ENCODE assay signal across 23 cellular contexts in the genomic region with DNA sequence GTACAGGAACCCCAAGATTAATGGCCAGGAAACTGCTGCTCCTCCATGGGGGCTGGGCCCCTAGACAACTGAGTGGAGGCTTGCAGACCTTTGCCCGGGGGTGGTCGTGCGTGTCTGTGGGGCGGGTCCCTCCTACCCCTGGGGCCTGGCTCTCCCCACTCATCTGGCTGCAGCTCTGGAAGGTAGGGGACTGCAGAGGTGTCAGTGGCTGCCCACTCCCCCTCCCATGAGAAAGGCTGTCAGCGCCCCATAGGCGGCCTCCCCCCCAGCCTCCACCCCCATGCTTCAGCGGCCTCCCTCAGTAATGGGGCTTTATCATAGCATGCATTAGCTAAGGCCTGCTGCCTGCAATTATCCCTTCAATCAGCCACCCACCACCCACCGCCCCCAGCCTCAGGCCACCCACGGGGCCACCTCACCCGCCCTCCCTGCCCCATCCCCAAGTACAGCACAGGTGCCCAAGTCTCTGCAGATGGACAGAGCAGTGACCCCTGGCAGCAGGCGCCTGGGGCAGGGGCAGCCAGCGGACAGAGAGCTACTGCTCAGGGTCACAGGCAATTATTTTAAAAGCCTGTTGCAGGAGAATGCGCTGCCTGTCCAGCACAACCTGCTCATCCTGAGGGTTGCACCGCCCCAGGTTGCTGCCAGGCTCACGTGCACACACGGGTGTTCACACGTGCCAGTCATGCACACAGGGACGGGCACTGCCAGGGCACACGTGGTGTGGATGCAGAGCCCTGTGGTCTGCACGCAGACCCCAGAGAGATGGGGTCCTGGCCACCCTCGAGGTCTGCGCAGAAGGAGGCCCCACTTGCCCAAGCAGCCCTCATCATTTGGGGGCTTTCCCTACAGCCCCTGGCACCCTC. TPM values are rescaled to one million over a fixed set of nuclear protein-coding genes. Genes with fewer than 3 reads are reported as not detected.
DNase-seq lines count a peak whose midpoint lies in the region; ATAC-seq, FAIRE-seq and TF ChIP-seq lines count a peak whose summit lies in the region.
"Had no signal": no experiment of that assay in that cellular context is flagged by ENCODE, and none has a peak within 500 bp of the region (broad histone marks: within the 10 kb centered on the region; RNA-seq: fewer than 3 reads in every experiment).

No MANE protein-coding gene starts in this region.

- H3K36me3 ChIP-seq in HEK293 (ENCODE audit: control insufficient read depth in 2 of 2, insufficient read depth in 1 of 2, low read length in 2 of 2) (no peaks in the 10 kb centered on the region), H1 (ENCODE audit: control insufficient read depth in 2 of 4, insufficient read depth in 4 of 4, low read length in 3 of 4) (no peaks in the 10 kb centered on the region), neural progenitor cell (no peaks in the 10 kb centered on the region), hepatocyte (replicated peaks; ENCODE audit: insufficient read depth, low read depth) (no peaks in the 10 kb centered on the region)

- H3F3A ChIP-seq in neural progenitor cell (ENCODE audit: low read depth), result peaks cover under 1% of the 10 kb centered on the region

- H3K56ac ChIP-seq in H1 (replicated peaks; ENCODE audit: insufficient read length, low read depth, low read length), result no peak overlapping the region

- no peak for TF ChIP-seq RAD21 in H1 (IDR thresholded peaks at IDR 0.05 in 1 of 2, conservative IDR thresholded peaks at IDR 0.05 in 1 of 2; ENCODE audit: low read depth in 2 of 2, low read length in 2 of 2)

- no peaks in the 10 kb centered on the region for H3K79me1 ChIP-seq in H1 (ENCODE audit: low read depth, low read length)

- H3K23ac ChIP-seq in H1 (ENCODE audit: insufficient read length), result no peak overlapping the region

- no peak overlapping the region for H3K4ac ChIP-seq in H1 (replicated peaks; ENCODE audit: insufficient read length, low read depth, low read length)

- peaks cover 3% of the 10 kb centered on the region for H3K9me3 Mint-ChIP-seq in neural progenitor cell
- H3K9me3 Mint-ChIP-seq: CD4-positive, alpha-beta T cell; HFFc6 had no signal

- CTCF ChIA-PET in HEK293 (lab: Yijun Ruan, JAX) (no interaction called here), H1 (lab: Charles Lee; ENCODE audit: partially characterized antibody) (interaction anchor here (1.3 to 3.0 kb wide), 5 partner anchors 12 to 596 kb away, joined by 3 to 10 read pairs (median 4); no protein-coding TSS in a partner anchor)

- no peak for TF ChIP-seq EP300 in H1 (IDR thresholded peaks at IDR 0.05; ENCODE audit: borderline replicate concordance in 1 of 2, low read depth in 2 of 2, low read length in 2 of 2)

- H3K79me2 ChIP-seq in H1 (ENCODE audit: control insufficient read depth in 1 of 2, insufficient read depth in 2 of 2, low read length in 2 of 2) (no peaks in the 10 kb centered on the region), neural progenitor cell (ENCODE audit: low read depth) (no peaks in the 10 kb centered on the region), hepatocyte (no peaks in the 10 kb centered on the region)

- TF ChIP-seq CTCF in HEK293 (tag by site-specific recombination; IDR thresholded peaks at IDR 0.05) (no peak), H1 (IDR thresholded peaks at IDR 0.05; ENCODE audit: control extremely low read depth in 1 of 3, insufficient read depth in 1 of 3, low read depth in 1 of 3, low read length in 3 of 3) (no peak), neural progenitor cell (IDR thresholded peaks at IDR 0.05) (no peak), hepatocyte (IDR thresholded peaks at IDR 0.05; ENCODE audit: poor library complexity) (no peak)

- H2BK120ac ChIP-seq in H1 (replicated peaks; ENCODE audit: low read depth, low read length), result no peak overlapping the region

- H4K91ac ChIP-seq in H1 (replicated peaks; ENCODE audit: insufficient read length, low read length), result no peak overlapping the region

- FAIRE-seq in H1 (lab: Jason Lieb, UNC), result no peak
- FAIRE-seq: A549, H54, HTR-8/SVneo had no signal

- no peak overlapping the region for H2AFZ ChIP-seq in H1 (ENCODE audit: low read length)
- no peak overlapping the region for H2AFZ ChIP-seq in neural progenitor cell (replicated peaks)
- H2AFZ ChIP-seq in hepatocyte, result no peak overlapping the region
- H2AFZ ChIP-seq: GM23248 had no signal

- H3K4me1 ChIP-seq in HEK293 (ENCODE audit: control insufficient read depth, insufficient read depth, low read length) (no peaks in the 10 kb centered on the region), H1 (replicated peaks in 1 of 4; ENCODE audit: control insufficient read depth in 3 of 4, insufficient read depth in 4 of 4, low read length in 3 of 4) (peaks cover 0 to 26% (median 3%) of the 10 kb centered on the region in 4 experiments; a peak in 5 of 7 replicates), neural progenitor cell (peaks cover 22% of the 10 kb centered on the region), hepatocyte (ENCODE audit: insufficient read depth) (peaks cover 8% of the 10 kb centered on the region)
- H3K4me1 ChIP-seq: Caco-2 had no signal

- H3K9me2 ChIP-seq in hepatocyte (replicated peaks; ENCODE audit: insufficient read depth), result no peaks in the 10 kb centered on the region

- no peak overlapping the region for H4K5ac ChIP-seq in H1 (ENCODE audit: insufficient read length, low read depth, low read length)

- no peak for TF ChIP-seq POLR2A in H1 (IDR thresholded peaks at IDR 0.05; ENCODE audit: control extremely low read depth in 1 of 2, low read depth in 2 of 2, low read length in 2 of 2)

- H3K4me3 ChIP-seq in HEK293 (ENCODE audit: low read depth, low read length) (no peak overlapping the region), H1 (ENCODE audit: extremely low read depth in 1 of 4, insufficient read depth in 2 of 4, low read depth in 3 of 4, low read length in 4 of 4) (no peak overlapping the region), neural progenitor cell (no peak overlapping the region), hepatocyte (no peak overlapping the region)
- H3K4me3 ChIP-seq: A549, GM23248 had no signal

- no peak overlapping the region for H2BK15ac ChIP-seq in H1 (ENCODE audit: low read length)

- no peaks in the 10 kb centered on the region; the same call in 1 of the 2 replicates for H3K23me2 ChIP-seq in H1 (ENCODE audit: low read depth, low read length)

- H3K9me3 ChIP-seq in HEK293 (ENCODE audit: control insufficient read depth, insufficient read depth, low read depth, low read length) (no peaks in the 10 kb centered on the region), H1 (ENCODE audit: insufficient read depth in 2 of 2, low read depth in 1 of 2, low read length in 1 of 2) (no peaks in the 10 kb centered on the region), neural progenitor cell (ENCODE audit: low read depth) (no peaks in the 10 kb centered on the region), hepatocyte (ENCODE audit: low read depth) (no peaks in the 10 kb centered on the region)
- H3K9me3 ChIP-seq: A549, Caco-2 had no signal

- H3K27me3 ChIP-seq in H1 (replicated peaks in 1 of 4; ENCODE audit: control insufficient read depth in 3 of 4, extremely low read depth in 1 of 4, insufficient read depth in 3 of 4, low read length in 3 of 4) (peaks cover 0 to 8% (median 2%) of the 10 kb centered on the region in 4 experiments; a peak in 4 of 7 replicates), neural progenitor cell (peaks cover 19% of the 10 kb centered on the region), hepatocyte (peaks cover 11% of the 10 kb centered on the region)

- H3K27ac ChIP-seq in HEK293 (ENCODE audit: extremely low read depth, low read depth, low read length) (no peak overlapping the region), H1 (ENCODE audit: low read depth, low read length) (no peak overlapping the region), neural progenitor cell (no peak overlapping the region), hepatocyte (no peak overlapping the region)
- H3K27ac ChIP-seq: 22Rv1, A549, C4-2B, GM23248 had no signal

- H2BK12ac ChIP-seq in H1 (ENCODE audit: low read depth, low read length), result no peak overlapping the region; the same call in 1 of the 2 replicates

- H4K20me1 ChIP-seq in H1 (replicated peaks in 1 of 2; ENCODE audit: control insufficient read depth in 1 of 2, insufficient read depth in 2 of 2, low read length in 2 of 2) (no peaks in the 10 kb centered on the region), neural progenitor cell (ENCODE audit: low read depth) (peaks cover 4% of the 10 kb centered on the region), hepatocyte (ENCODE audit: insufficient read depth, poor library complexity, severe bottlenecking) (no peaks in the 10 kb centered on the region)

- H4K8ac ChIP-seq in H1 (ENCODE audit: extremely low read depth, insufficient read depth, low read length), result no peak overlapping the region

- ATAC-seq in GM19463 (IDR thresholded peaks at IDR 0.05; ENCODE audit: unreplicated experiment), result no peak
- ATAC-seq: A549 had no signal

- H3K18ac ChIP-seq in H1 (ENCODE audit: extremely low read depth, low read length), result no peak overlapping the region

- H3K27ac Mint-ChIP-seq in neural progenitor cell, result no peak overlapping the region
- H3K27ac Mint-ChIP-seq: CD4-positive, alpha-beta T cell; HFFc6 had no signal

- peaks cover 20% of the 10 kb centered on the region for H3K27me3 Mint-ChIP-seq in neural progenitor cell (ENCODE audit: insufficient read depth, low read depth)

- WGBS in H1 (ENCODE audit: extremely low coverage in 1 of 2, insufficient coverage in 1 of 2, insufficient read length in 1 of 2, insufficient replicate concordance in 2 of 2, low coverage in 1 of 2, low lambda C conversion rate in 2 of 2, missing lambda C conversion rate in 1 of 2), 2 experiments, result 85% methylated on average over 14 of the region's 22 CpGs; no CpG with 5 or more reads in 1 of the 2 experiments
- WGBS in hepatocyte (ENCODE audit: low lambda C conversion rate, missing lambda C conversion rate), result 76% methylated on average over 15 of the region's 22 CpGs

- H3K4me3 Mint-ChIP-seq in neural progenitor cell, result peak overlapping the region; percentile 53
- H3K4me3 Mint-ChIP-seq: CD4-positive, alpha-beta T cell; HFFc6; IgD-negative memory B cell had no signal

- no peaks in the 10 kb centered on the region for H3K36me3 Mint-ChIP-seq in neural progenitor cell
- H3K36me3 Mint-ChIP-seq: IgD-negative memory B cell had no signal

- H2BK20ac ChIP-seq in H1 (ENCODE audit: low read length), result no peak overlapping the region

- no peak overlapping the region for H3K14ac ChIP-seq in H1 (ENCODE audit: insufficient read length)

- peak in 2 of 3 experiments; percentile 57 to 69 for DNase-seq in NCI-H1417 (lab: John Stamatoyannopoulos, UW)
- no peak for DNase-seq in NCI-H1417 treated with DMSO at 0.1 percent for 48 hours (lab: John Stamatoyannopoulos, UW)
- no peak for DNase-seq in H1 (ENCODE audit: low read depth in 1 of 2, low spot score in 2 of 2)
- DNase-seq in neural progenitor cell (ENCODE audit: low spot score), result no peak
- DNase-seq in hepatocyte (ENCODE audit: low spot score), result no peak
- DNase-seq: AML-193; Caco-2; CD4-positive, alpha-beta T cell; DMS153; DMS79 treated with DMSO at 0.1 percent for 48 hours; GF-D8; GM23248; HCEC 1CT; HFFc6 had no signal

- H2BK5ac ChIP-seq in H1 (ENCODE audit: low read depth, low read length), result no peak overlapping the region

- POLR2A ChIA-PET in HEK293 (lab: Yijun Ruan, JAX), result interaction anchor here (0.6 to 0.7 kb wide), 3 partner anchors 127 to 1826 kb away, joined by 3 to 5 read pairs (median 3); no protein-coding TSS in a partner anchor
- POLR2A ChIA-PET in H1 (lab: Charles Lee; ENCODE audit: partially characterized antibody), result interaction anchor here (1.1 kb wide), 1 partner anchor 35 kb away, joined by 3 read pairs; no protein-coding TSS in a partner anchor

- peaks cover 22% of the 10 kb centered on the region for H3K4me1 Mint-ChIP-seq in neural progenitor cell
- H3K4me1 Mint-ChIP-seq: IgD-negative memory B cell had no signal

- H2AK5ac ChIP-seq in H1 (ENCODE audit: low read depth, low read length), result 0 out of 2 replicates have a peak overlapping the region, but pooled peaks have one; percentile 30

- H3K4me2 ChIP-seq in H1 (ENCODE audit: insufficient read depth in 1 of 2, low read depth in 2 of 2, low read length in 2 of 2), result no peak overlapping the region
- H3K4me2 ChIP-seq in neural progenitor cell, result no peak overlapping the region
- no peak overlapping the region for H3K4me2 ChIP-seq in hepatocyte
- H3K4me2 ChIP-seq: A549 had no signal

- H3K9ac ChIP-seq in H1 (replicated peaks in 1 of 4; ENCODE audit: extremely low read depth in 1 of 4, low read depth in 3 of 4, low read length in 3 of 4), result no peak overlapping the region
- no peak overlapping the region for H3K9ac ChIP-seq in neural progenitor cell
- H3K9ac ChIP-seq: GM23248 had no signal

RNA-seq across cellular contexts. Expression of a gene that starts 9.1 kb away (rescaled TPM):
- 6.5 and 7.7 TPM in 2 replicates for total RNA-seq in H1 (2021; fragmentation: NEBNext Ultra II Directional; extraction: Animal tissue kit (Norgen Biotek cat#: 25700))
- polyA plus RNA-seq in H1 (2011; rRNA removed), result 20.2 and 27.9 TPM in 2 replicates
- 18.1 TPM for polyA plus RNA-seq in H1 (2011; cell fraction: cytosol; rRNA removed)
- 86.7 TPM for polyA plus RNA-seq in H1 (2011; cell fraction: nucleus; rRNA removed)
- polyA plus RNA-seq in H1 (2012, experiment 1 of 2), result 5.2 to 12.4 TPM (median 10.2 TPM) in 4 replicates
- 9.9 TPM for polyA plus RNA-seq in H1 (2012, experiment 2 of 2)
- polyA plus RNA-seq in H1 (2013, experiment 1 of 2), result 8.7 TPM
- 7.6 TPM for polyA plus RNA-seq in H1 (2013, experiment 2 of 2)
- polyA minus RNA-seq in H1 (2011; rRNA and poly(A)+ RNA removed), result 7.0 and 9.2 TPM in 2 replicates
- polyA minus RNA-seq in H1 (2011; cell fraction: cytosol; rRNA and poly(A)+ RNA removed), result 7.3 TPM
- polyA minus RNA-seq in H1 (2011; cell fraction: nucleus; rRNA and poly(A)+ RNA removed), result 11.7 TPM
- total RNA-seq in neural progenitor cell (ENCODE audit: low replicate concordance), result 0.84 and 3.8 TPM in 2 replicates
- 1.0 and 1.1 TPM in 2 replicates for total RNA-seq in hepatocyte
- polyA plus RNA-seq in hepatocyte, result 1.2 and 1.4 TPM in 2 replicates
- total RNA-seq: CD4-positive, alpha-beta T cell; HFFc6 had no signal
- polyA plus RNA-seq: BJ, GM23248, IgD-negative memory B cell had no signal

RNA-seq across cellular contexts. Expression of a gene that starts 23.4 kb away (rescaled TPM):
- not detected in 2 replicates for total RNA-seq in H1 (2021; fragmentation: NEBNext Ultra II Directional; extraction: Animal tissue kit (Norgen Biotek cat#: 25700))
- polyA plus RNA-seq in H1 (2011; rRNA removed) (0.03 and 0.11 TPM in 2 replicates), hepatocyte (not detected in 2 replicates)
- polyA plus RNA-seq in H1 (2011; cell fraction: cytosol; rRNA removed), result 0.09 TPM
- polyA plus RNA-seq in H1 (2011; cell fraction: nucleus; rRNA removed), result 0.14 TPM
- 0.17 TPM in 1 of 4 replicates, not detected in the others for polyA plus RNA-seq in H1 (2012, experiment 1 of 2)
- polyA plus RNA-seq in H1 (2012, experiment 2 of 2), result not detected
- not detected for polyA plus RNA-seq in H1 (2013, experiment 1 of 2)
- not detected for polyA plus RNA-seq in H1 (2013, experiment 2 of 2)
- polyA minus RNA-seq in H1 (2011; rRNA and poly(A)+ RNA removed), result not detected in 2 replicates
- not detected for polyA minus RNA-seq in H1 (2011; cell fraction: cytosol; rRNA and poly(A)+ RNA removed)
- polyA minus RNA-seq in H1 (2011; cell fraction: nucleus; rRNA and poly(A)+ RNA removed), result not detected
- total RNA-seq in neural progenitor cell (ENCODE audit: low replicate concordance) (not detected in 2 replicates), hepatocyte (not detected in 2 replicates)
- total RNA-seq: Caco-2; CD4-positive, alpha-beta T cell; GM23248; HFFc6 had no signal
- polyA plus RNA-seq: A549, BJ, GM23248, IgD-negative memory B cell had no signal

RNA-seq across cellular contexts. Expression of a gene that starts 29.2 kb away (rescaled TPM):
- total RNA-seq in H1 (2021; fragmentation: NEBNext Ultra II Directional; extraction: Animal tissue kit (Norgen Biotek cat#: 25700)), result not detected in 2 replicates
- polyA plus RNA-seq in H1 (2011; rRNA removed) (0.11 and 0.24 TPM in 2 replicates), hepatocyte (not detected in 2 replicates)
- polyA plus RNA-seq in H1 (2011; cell fraction: cytosol; rRNA removed), result 0.21 TPM
- 0.40 TPM for polyA plus RNA-seq in H1 (2011; cell fraction: nucleus; rRNA removed)
- polyA plus RNA-seq in H1 (2012, experiment 1 of 2), result 0.09 to 0.27 TPM (median 0.13 TPM) in 3 of 4 replicates, not detected in the other
- 0.35 TPM for polyA plus RNA-seq in H1 (2012, experiment 2 of 2)
- 0.12 TPM for polyA plus RNA-seq in H1 (2013, experiment 1 of 2)
- 0.11 TPM for polyA plus RNA-seq in H1 (2013, experiment 2 of 2)
- 0.06 TPM in 1 of 2 replicates, not detected in the other for polyA minus RNA-seq in H1 (2011; rRNA and poly(A)+ RNA removed)
- not detected for polyA minus RNA-seq in H1 (2011; cell fraction: cytosol; rRNA and poly(A)+ RNA removed)
- polyA minus RNA-seq in H1 (2011; cell fraction: nucleus; rRNA and poly(A)+ RNA removed), result not detected
- total RNA-seq in neural progenitor cell (ENCODE audit: low replicate concordance) (0.19 TPM in 1 of 2 replicates, not detected in the other), hepatocyte (not detected in 2 replicates)
- total RNA-seq: Caco-2; CD4-positive, alpha-beta T cell; GM23248; HFFc6 had no signal
- polyA plus RNA-seq: A549, BJ, GM23248, IgD-negative memory B cell had no signal

RNA-seq across cellular contexts. Expression of a gene that starts 40.8 kb away (rescaled TPM):
- not detected in 2 replicates for total RNA-seq in H1 (2021; fragmentation: NEBNext Ultra II Directional; extraction: Animal tissue kit (Norgen Biotek cat#: 25700))
- polyA plus RNA-seq in H1 (2011; rRNA removed), result not detected in 2 replicates
- not detected for polyA plus RNA-seq in H1 (2011; cell fraction: cytosol; rRNA removed)
- not detected for polyA plus RNA-seq in H1 (2011; cell fraction: nucleus; rRNA removed)
- polyA plus RNA-seq in H1 (2012, experiment 1 of 2), result not detected in 4 replicates
- not detected for polyA plus RNA-seq in H1 (2012, experiment 2 of 2)
- polyA plus RNA-seq in H1 (2013, experiment 1 of 2), result not detected
- polyA plus RNA-seq in H1 (2013, experiment 2 of 2), result not detected
- polyA minus RNA-seq in H1 (2011; rRNA and poly(A)+ RNA removed), result not detected in 2 replicates
- polyA minus RNA-seq in H1 (2011; cell fraction: cytosol; rRNA and poly(A)+ RNA removed), result not detected
- polyA minus RNA-seq in H1 (2011; cell fraction: nucleus; rRNA and poly(A)+ RNA removed), result not detected
- total RNA-seq in neural progenitor cell (ENCODE audit: low replicate concordance), result not detected in 2 replicates
- total RNA-seq in hepatocyte, result 3.9 and 4.1 TPM in 2 replicates
- 2.7 and 3.5 TPM in 2 replicates for polyA plus RNA-seq in hepatocyte
- total RNA-seq: CD4-positive, alpha-beta T cell; GM23248; HFFc6 had no signal
- polyA plus RNA-seq: BJ, GM23248, IgD-negative memory B cell had no signal

RNA-seq across cellular contexts. Expression of a gene that starts 42.8 kb away (rescaled TPM):
- total RNA-seq in H1 (2021; fragmentation: NEBNext Ultra II Directional; extraction: Animal tissue kit (Norgen Biotek cat#: 25700)), result not detected in 2 replicates
- 0.05 TPM in 2 replicates for polyA plus RNA-seq in H1 (2011; rRNA removed)
- polyA plus RNA-seq in H1 (2011; cell fraction: cytosol; rRNA removed), result 0.08 TPM
- 0.14 TPM for polyA plus RNA-seq in H1 (2011; cell fraction: nucleus; rRNA removed)
- 0.09 to 0.12 TPM in 2 of 4 replicates, not detected in the others for polyA plus RNA-seq in H1 (2012, experiment 1 of 2)
- not detected for polyA plus RNA-seq in H1 (2012, experiment 2 of 2)
- polyA plus RNA-seq in H1 (2013, experiment 1 of 2), result 0.02 TPM
- polyA plus RNA-seq in H1 (2013, experiment 2 of 2), result not detected
- polyA minus RNA-seq in H1 (2011; rRNA and poly(A)+ RNA removed), result not detected in 2 replicates
- polyA minus RNA-seq in H1 (2011; cell fraction: cytosol; rRNA and poly(A)+ RNA removed), result not detected
- polyA minus RNA-seq in H1 (2011; cell fraction: nucleus; rRNA and poly(A)+ RNA removed), result not detected
- not detected in 2 replicates for total RNA-seq in neural progenitor cell (ENCODE audit: low replicate concordance)
- not detected in 2 replicates for total RNA-seq in hepatocyte
- polyA plus RNA-seq in hepatocyte, result not detected in 2 replicates
- total RNA-seq: Caco-2; CD4-positive, alpha-beta T cell; GM23248; HFFc6 had no signal
- polyA plus RNA-seq: A549, BJ, GM23248, IgD-negative memory B cell had no signal

Comparison
In these comparisons a context has a peak if more than half of its experiments do, and no peak if none do; other contexts are left out.
1. DNase-seq: peak in NCI-H1417 (2 of 3); none in NCI-H1417 treated with DMSO at 0.1 percent for 48 hours (single experiment), H1 (0 of 2), neural progenitor cell (single experiment) and hepatocyte (single experiment).